Comparison of ENCODE assay signal across 26 cellular contexts in genomic region chr6:169850746-169851145, GRCh38.
"Had no signal": no experiment of that assay in that cellular context is flagged by ENCODE, and none has a peak within 500 bp of the region (broad histone marks: within the 10 kb centered on the region; RNA-seq: fewer than 3 reads in every experiment).

No MANE protein-coding gene starts in this region.

- H3K27ac Mint-ChIP-seq: activated CD8-positive, alpha-beta T cell treated with anti-CD3 and anti-CD28 coated beads for 36 hours; activated naive CD4-positive, alpha-beta T cell treated with anti-CD3 and anti-CD28 coated beads, Interleukin-2, amount 50 U/mL, for 72 hours; dendritic cell treated with granulocyte-macrophage colony-stimulating factor and Interleukin-4, amounts not matched to agents 40 ng/mL and 50 ng/mL, for 4 days; mesothelial cell of epicardium; natural killer cell treated with Interleukin-12 subunit alpha and Interleukin-12 subunit beta and Interleukin-15 and Interleukin-18, amount 100 ng/mL, for 72 hours; progenitor cell of endocrine pancreas; stimulated activated naive CD8-positive, alpha-beta T cell treated with anti-CD3 and anti-CD28 coated beads, Interleukin-15, amount 100 ng/mL, for 72 hours; T-cell had no signal

- H3K9me3 ChIP-seq: adrenal gland, breast epithelium, gastrocnemius medialis, thoracic aorta had no signal

- H3K4me3 ChIP-seq: adrenal gland, breast epithelium, gastrocnemius medialis, skin epidermis, thoracic aorta had no signal

- ATAC-seq: activated CD8-positive, alpha-beta T cell treated with anti-CD3 and anti-CD28 coated beads for 36 hours; activated naive CD4-positive, alpha-beta T cell treated with anti-CD3 and anti-CD28 coated beads, Interleukin-2, amount 50 U/mL, for 72 hours; esophagus mucosa; natural killer cell treated with Interleukin-12 subunit alpha and Interleukin-12 subunit beta and Interleukin-15 and Interleukin-18, amount 100 ng/mL, for 72 hours; SK-N-SH treated with all-trans-retinoic acid at 6 μM for 48 hours; stimulated activated naive CD8-positive, alpha-beta T cell treated with anti-CD3 and anti-CD28 coated beads, Interleukin-15, amount 100 ng/mL, for 72 hours; T-cell had no signal

- DNase-seq: activated CD4-positive, alpha-beta T cell treated with anti-CD3 and anti-CD28 coated beads for 48 hours; activated CD4-positive, CD25-positive, alpha-beta regulatory T cell; activated CD8-positive, alpha-beta T cell treated with anti-CD3 and anti-CD28 coated beads for 36 hours; activated gamma-delta T cell; cerebellar nuclear complex; effector CD8-positive, alpha-beta T cell; gastrocnemius medialis; nucleus accumbens; stimulated activated CD4-positive, alpha-beta T cell treated with anti-CD3 and anti-CD28 coated beads, Interleukin-15, amount 100 ng/mL, for 24 hours; stimulated activated CD4-positive, alpha-beta T cell treated with anti-CD3 and anti-CD28 coated beads, Interleukin-2, amount 100 ng/mL, for 48 hours; stimulated activated naive CD8-positive, alpha-beta T cell treated with anti-CD3 and anti-CD28 coated beads, Interleukin-15, amount 100 ng/mL, for 72 hours; T-cell; T-helper 9 cell had no signal

- H3K4me3 Mint-ChIP-seq: activated CD8-positive, alpha-beta T cell treated with anti-CD3 and anti-CD28 coated beads for 36 hours; dendritic cell treated with granulocyte-macrophage colony-stimulating factor and Interleukin-4, amounts not matched to agents 40 ng/mL and 50 ng/mL, for 4 days; mesothelial cell of epicardium; natural killer cell treated with Interleukin-12 subunit alpha and Interleukin-12 subunit beta and Interleukin-15 and Interleukin-18, amount 100 ng/mL, for 72 hours; stimulated activated naive CD8-positive, alpha-beta T cell treated with anti-CD3 and anti-CD28 coated beads, Interleukin-15, amount 100 ng/mL, for 72 hours; T-cell had no signal

- H3K27me3 Mint-ChIP-seq: activated CD8-positive, alpha-beta T cell treated with anti-CD3 and anti-CD28 coated beads for 36 hours; dendritic cell treated with granulocyte-macrophage colony-stimulating factor and Interleukin-4, amounts not matched to agents 40 ng/mL and 50 ng/mL, for 4 days; stimulated activated naive CD8-positive, alpha-beta T cell treated with anti-CD3 and anti-CD28 coated beads, Interleukin-15, amount 100 ng/mL, for 72 hours had no signal

- H3K9me3 Mint-ChIP-seq: mesothelial cell of epicardium had no signal

- H3K27ac ChIP-seq: thoracic aorta had no signal

- H3K4me1 ChIP-seq: adrenal gland, breast epithelium had no signal

- H3K36me3 ChIP-seq: adrenal gland, breast epithelium, gastrocnemius medialis, thoracic aorta had no signal

- H3K4me1 Mint-ChIP-seq: mesothelial cell of epicardium; stimulated activated naive CD8-positive, alpha-beta T cell treated with anti-CD3 and anti-CD28 coated beads, Interleukin-15, amount 100 ng/mL, for 72 hours; T-cell had no signal

- FAIRE-seq: astrocyte, urothelium cell line had no signal

- H3K36me3 Mint-ChIP-seq: activated naive CD4-positive, alpha-beta T cell treated with anti-CD3 and anti-CD28 coated beads, Interleukin-2, amount 50 U/mL, for 72 hours; mesothelial cell of epicardium; natural killer cell treated with Interleukin-12 subunit alpha and Interleukin-12 subunit beta and Interleukin-15 and Interleukin-18, amount 100 ng/mL, for 72 hours; T-cell had no signal

- H3K27me3 ChIP-seq: adrenal gland, gastrocnemius medialis had no signal
